In the genomic region with DNA sequence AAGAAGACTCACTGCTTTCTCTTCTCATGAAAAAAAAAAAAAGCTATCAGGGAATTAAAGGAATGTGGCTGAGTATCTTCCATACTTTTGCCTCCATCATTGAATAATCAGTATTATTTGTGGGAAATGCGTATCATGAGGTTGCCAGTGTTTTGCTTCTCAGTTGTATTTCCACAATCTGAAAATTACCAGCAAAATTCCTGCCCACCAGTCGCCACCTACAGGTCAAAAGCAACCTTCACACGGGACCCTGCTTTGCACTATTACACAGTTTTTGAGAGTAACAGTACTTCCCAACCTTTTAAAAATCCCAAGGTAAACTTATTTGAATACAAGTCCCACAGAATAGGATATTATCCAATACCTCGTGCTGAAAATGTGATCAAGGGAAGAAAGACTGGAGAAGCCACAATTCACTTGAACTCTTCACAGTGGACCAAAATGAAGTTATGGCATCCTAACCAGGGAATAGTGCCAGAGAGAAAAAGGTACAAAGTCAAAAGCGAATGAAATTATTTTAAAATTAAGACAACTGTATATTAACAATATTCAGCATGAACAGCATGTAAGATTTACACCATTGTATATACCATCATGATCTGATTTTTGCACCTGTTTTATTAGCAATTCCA, we compare ENCODE assay signal across 8 cellular contexts. TPM values are rescaled to one million over a fixed set of nuclear protein-coding genes. Genes with fewer than 3 reads are reported as not detected.
A peak's percentile ranks its signal among the peaks of the same experiment; 100 is the strongest.
DNase-seq lines count a peak whose midpoint lies in the region; ATAC-seq, FAIRE-seq and TF ChIP-seq lines count a peak whose summit lies in the region.
"Had no signal": no experiment of that assay in that cellular context is flagged by ENCODE, and none has a peak within 500 bp of the region (broad histone marks: within the 10 kb centered on the region; RNA-seq: fewer than 3 reads in every experiment).

No MANE protein-coding gene starts in this region.

- H3K36me3 ChIP-seq in parathyroid adenoma (ENCODE audit: control insufficient read depth, insufficient read depth, low read length): no peaks in the 10 kb centered on the region

- DNase-seq in D721Med (ENCODE audit: insufficient read length, low spot score): no peak
- peak; percentile 1 for DNase-seq in RPMI7951 (ENCODE audit: low read depth)

- H3K9me3 ChIP-seq in parathyroid adenoma (ENCODE audit: control insufficient read depth, low read length): no peaks in the 10 kb centered on the region

- H3K27ac ChIP-seq in parathyroid adenoma: no peak overlapping the region

- H3K4me3 ChIP-seq in parathyroid adenoma (ENCODE audit: low read depth, low read length): no peak overlapping the region

- TF ChIP-seq CTCF in D721Med (IDR thresholded peaks at IDR 0.05; ENCODE audit: insufficient read depth, missing control alignments): peak; percentile 58
- TF ChIP-seq CTCF in parathyroid adenoma (IDR thresholded peaks at IDR 0.05): peak; percentile 56

- H3K4me1 ChIP-seq in parathyroid adenoma: no peaks in the 10 kb centered on the region

- ATAC-seq in GM19395 (IDR thresholded peaks at IDR 0.05; ENCODE audit: unreplicated experiment): peak; percentile 57
- no peak for ATAC-seq in HG03460 (IDR thresholded peaks at IDR 0.05; ENCODE audit: unreplicated experiment)
- no peak for ATAC-seq in HG02970 (IDR thresholded peaks at IDR 0.05; ENCODE audit: low FRiP score, unreplicated experiment)
- ATAC-seq: naive thymus-derived CD4-positive, alpha-beta T cell had no signal

- FAIRE-seq in D721Med (lab: Jason Lieb, UNC) (peak; percentile 90), endometrium (lab: Jason Lieb, UNC) (peak; percentile 76)

- H3K27me3 ChIP-seq in parathyroid adenoma (ENCODE audit: control insufficient read depth, insufficient read depth, low read length): no peaks in the 10 kb centered on the region

- no peak overlapping the region for H3K9ac ChIP-seq in parathyroid adenoma

- no peaks in the 10 kb centered on the region for H3K79me2 ChIP-seq in parathyroid adenoma

- H3K4me2 ChIP-seq in parathyroid adenoma (ENCODE audit: low read length): no peak overlapping the region

- peak overlapping the region; percentile 11 for H2AFZ ChIP-seq in parathyroid adenoma

RNA-seq across cellular contexts. Expression of a gene that starts 30.4 kb away (rescaled TPM):
- 189 and 192 TPM in 2 replicates for total RNA-seq in RPMI7951 (2014; rRNA removed; shearing (Covaris generic))
